In the genomic region with DNA sequence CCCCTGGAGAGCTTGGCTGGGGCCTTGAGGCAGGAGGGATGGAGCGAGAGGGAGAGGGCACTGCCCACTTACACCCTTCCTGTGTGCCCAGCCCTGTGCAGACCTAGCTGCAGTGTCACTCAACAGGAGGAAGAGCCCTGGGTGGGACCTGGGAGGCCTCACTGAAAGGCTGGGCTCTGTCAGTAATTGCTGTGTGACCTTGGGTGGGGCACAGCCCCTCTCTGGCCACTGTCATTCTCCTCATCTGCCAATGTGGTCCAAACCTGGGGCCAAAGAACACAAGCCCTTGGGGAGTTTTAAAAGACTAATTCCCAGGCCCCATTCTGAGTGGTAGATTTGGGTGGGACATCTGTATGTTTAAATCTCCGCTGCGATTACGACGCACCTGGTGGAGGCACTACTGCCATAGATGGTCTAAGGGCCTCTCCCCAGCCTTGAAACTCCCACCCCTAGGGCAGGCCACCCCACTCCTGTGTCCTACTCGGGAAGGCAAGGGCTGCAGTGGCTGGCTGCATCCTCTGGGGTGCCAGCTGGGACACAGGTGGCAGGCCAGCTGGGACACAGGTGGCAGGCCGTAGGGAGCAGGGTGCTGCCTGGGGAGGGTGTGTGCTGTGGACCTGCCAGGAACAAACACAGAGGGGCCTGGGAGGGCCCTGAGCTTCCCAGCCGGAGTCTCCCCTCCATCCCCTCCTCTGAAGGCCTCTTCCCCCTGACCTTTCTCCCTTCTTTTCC, we compare ENCODE assay signal across 14 cellular contexts. TPM values are rescaled to one million over a fixed set of nuclear protein-coding genes. Genes with fewer than 3 reads are reported as not detected.
A peak's percentile ranks its signal among the peaks of the same experiment; 100 is the strongest.
DNase-seq lines count a peak whose midpoint lies in the region; ATAC-seq and TF ChIP-seq lines count a peak whose summit lies in the region.
"Had no signal": no experiment of that assay in that cellular context is flagged by ENCODE, and none has a peak within 500 bp of the region (broad histone marks: within the 10 kb centered on the region; RNA-seq: fewer than 3 reads in every experiment).

No MANE protein-coding gene starts in this region.

- peak overlapping the region; percentile 92 for H3K27ac Mint-ChIP-seq in stimulated activated effector memory CD8-positive, alpha-beta T cell treated with anti-CD3 and anti-CD28 coated beads, Interleukin-12 subunit alpha, Interleukin-12 subunit beta, amount 100 ng/mL, for 72 hours
- H3K27ac Mint-ChIP-seq: activated naive CD8-positive, alpha-beta T cell; dendritic cell treated with granulocyte-macrophage colony-stimulating factor and Interleukin-4, amounts not matched to agents 40 ng/mL and 50 ng/mL, for 4 days had no signal

- H3K36me3 Mint-ChIP-seq in stimulated activated effector memory CD8-positive, alpha-beta T cell treated with anti-CD3 and anti-CD28 coated beads, Interleukin-12 subunit alpha, Interleukin-12 subunit beta, amount 100 ng/mL, for 72 hours: no peaks in the 10 kb centered on the region

- peak; percentile 34 for DNase-seq in DMS53 (lab: John Stamatoyannopoulos, UW)
- no peak for DNase-seq in DMS53 treated with DMSO at 0.1 percent for 48 hours (lab: John Stamatoyannopoulos, UW; ENCODE audit: unreplicated experiment)
- peak; percentile 66 for DNase-seq in RPMI8226
- no peak for DNase-seq in dorsolateral prefrontal cortex
- DNase-seq in stimulated activated effector memory CD8-positive, alpha-beta T cell treated with anti-CD3 and anti-CD28 coated beads, Interleukin-12 subunit alpha, Interleukin-12 subunit beta, amount 100 ng/mL, for 72 hours (ENCODE audit: low spot score in 2 of 2): no peak
- DNase-seq in SW 1271 (lab: John Stamatoyannopoulos, UW): no peak
- no peak for DNase-seq in activated CD4-positive, alpha-beta T cell treated with anti-CD3 and anti-CD28 coated beads, Interleukin-2, amount 50 U/mL, for 4 hours
- DNase-seq: NCI-H187, T-helper 2 cell had no signal

- peak in 4 of 56 donors; percentile 7 to 17 (median 12) for TF ChIP-seq CTCF in dorsolateral prefrontal cortex (IDR thresholded peaks at IDR 0.05 in 54 of 56, conservative IDR thresholded peaks at IDR 0.05 in 2 of 56; ENCODE audit: low read depth in 1 of 56, partially characterized antibody in 56 of 56)

- peaks cover 65% of the 10 kb centered on the region for H3K4me1 Mint-ChIP-seq in stimulated activated effector memory CD8-positive, alpha-beta T cell treated with anti-CD3 and anti-CD28 coated beads, Interleukin-12 subunit alpha, Interleukin-12 subunit beta, amount 100 ng/mL, for 72 hours

- no peak for ATAC-seq in stimulated activated effector memory CD8-positive, alpha-beta T cell treated with anti-CD3 and anti-CD28 coated beads, Interleukin-12 subunit alpha, Interleukin-12 subunit beta, amount 100 ng/mL, for 72 hours
- no peak for ATAC-seq in HG02938 (IDR thresholded peaks at IDR 0.05; ENCODE audit: unreplicated experiment)

- no peak overlapping the region for H3K4me3 Mint-ChIP-seq in stimulated activated effector memory CD8-positive, alpha-beta T cell treated with anti-CD3 and anti-CD28 coated beads, Interleukin-12 subunit alpha, Interleukin-12 subunit beta, amount 100 ng/mL, for 72 hours
- H3K4me3 Mint-ChIP-seq: activated naive CD8-positive, alpha-beta T cell; dendritic cell treated with granulocyte-macrophage colony-stimulating factor and Interleukin-4, amounts not matched to agents 40 ng/mL and 50 ng/mL, for 4 days had no signal

- H3K4me3 ChIP-seq in dorsolateral prefrontal cortex: peak overlapping the region in 9 of 59 donors; percentile 9 to 58 (median 34)

- intact Hi-C loops in dorsolateral prefrontal cortex (cut with DNase I): no loop called here

- no peaks in the 10 kb centered on the region for H3K9me3 Mint-ChIP-seq in stimulated activated effector memory CD8-positive, alpha-beta T cell treated with anti-CD3 and anti-CD28 coated beads, Interleukin-12 subunit alpha, Interleukin-12 subunit beta, amount 100 ng/mL, for 72 hours
- H3K9me3 Mint-ChIP-seq: dendritic cell treated with granulocyte-macrophage colony-stimulating factor and Interleukin-4, amounts not matched to agents 40 ng/mL and 50 ng/mL, for 4 days had no signal

- H3K27me3 ChIP-seq in dorsolateral prefrontal cortex: no peaks in the 10 kb centered on the region

- H3K27ac ChIP-seq in dorsolateral prefrontal cortex: peak overlapping the region; percentile 48 to 100 (median 91)

RNA-seq across cellular contexts. Expression of a gene that starts 12.3 kb away (rescaled TPM):
- 100 to 1,000 TPM in 35 of 120 experiments, 10 to 100 TPM in 85; 19.6 to 299 (median 76.3) TPM for total RNA-seq in dorsolateral prefrontal cortex
- total RNA-seq: A172 had no signal

RNA-seq across cellular contexts. Expression of a gene that starts 43.2 kb away (rescaled TPM):
- 100 to 1,000 TPM in 66 of 120 experiments, 10 to 100 TPM in 54; 64.4 to 251 (median 103) TPM for total RNA-seq in dorsolateral prefrontal cortex

RNA-seq across cellular contexts. Expression of a gene that starts 43.3 kb away (rescaled TPM):
- 1 to 10 TPM in 69 of 120 experiments, under 1 TPM in 46, not detected in 5; 0.25 to 2.9 (median 1.1) TPM for total RNA-seq in dorsolateral prefrontal cortex
- total RNA-seq: ureter had no signal

Comparison
In these comparisons a context has a peak if more than half of its experiments do, and no peak if none do; other contexts are left out.
1. DNase-seq: peak in DMS53 (single experiment) and RPMI8226 (single experiment); none in DMS53 treated with DMSO at 0.1 percent for 48 hours (single experiment), dorsolateral prefrontal cortex (0 of 10), stimulated activated effector memory CD8-positive, alpha-beta T cell treated with anti-CD3 and anti-CD28 coated beads, Interleukin-12 subunit alpha, Interleukin-12 subunit beta, amount 100 ng/mL, for 72 hours (0 of 2), SW 1271 (0 of 2) and activated CD4-positive, alpha-beta T cell treated with anti-CD3 and anti-CD28 coated beads, Interleukin-2, amount 50 U/mL, for 4 hours (0 of 2).